ENCODE assay signal across 1 cellular context in the genomic region with DNA sequence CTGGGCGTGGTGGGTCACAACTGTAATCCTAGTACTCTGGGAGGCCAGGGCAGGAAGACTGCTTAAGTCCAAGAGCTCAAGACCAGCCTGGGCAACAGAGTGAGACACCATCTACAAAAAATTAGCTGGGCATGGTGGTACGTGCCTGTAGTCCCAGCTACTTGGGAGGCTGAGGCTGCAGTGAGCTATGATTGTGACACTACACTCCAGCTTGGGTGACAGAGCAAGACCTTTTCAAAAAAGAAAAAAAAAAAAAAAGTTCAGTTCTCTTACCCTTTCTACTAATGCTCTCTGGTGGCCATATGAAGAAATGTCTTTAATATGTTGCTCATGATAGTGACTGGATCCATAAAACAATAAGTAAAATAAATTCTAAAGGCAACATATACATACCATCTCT.
TF ChIP-seq lines count a peak whose summit lies in the region.

No MANE protein-coding gene starts in this region.

TF ChIP-seq in H1, 55 proteins besides CTCF, POLR2A, EP300 and RAD21:
- TF ChIP-seq SIRT6 (IDR thresholded peaks at IDR 0.05; ENCODE audit: low read length) (no peak), RBBP5 (IDR thresholded peaks at IDR 0.05; ENCODE audit: borderline replicate concordance, low read depth, low read length) (no peak), YY1 (IDR thresholded peaks at IDR 0.05; ENCODE audit: low read depth, low read length) (no peak), NRF1 (IDR thresholded peaks at IDR 0.05; ENCODE audit: low read depth, low read length) (no peak), KDM5A (IDR thresholded peaks at IDR 0.05; ENCODE audit: low read length) (no peak), KDM1A (IDR thresholded peaks at IDR 0.05; ENCODE audit: borderline replicate concordance, low read length) (no peak), RXRA (IDR thresholded peaks at IDR 0.05; ENCODE audit: insufficient read depth, low read depth, low read length) (no peak), POLR2AphosphoS5 (IDR thresholded peaks at IDR 0.05; ENCODE audit: low read depth, low read length) (no peak), SP2 (IDR thresholded peaks at IDR 0.05; ENCODE audit: low read length) (no peak), CTBP2 (IDR thresholded peaks at IDR 0.05; ENCODE audit: borderline replicate concordance, insufficient read depth, insufficient read length, low read length) (no peak), RNF2 (IDR thresholded peaks at IDR 0.05; ENCODE audit: borderline replicate concordance, low read depth, low read length, missing control alignments, poor library complexity, severe bottlenecking) (no peak), CBX8 (IDR thresholded peaks at IDR 0.05; ENCODE audit: borderline replicate concordance, low read depth, low read length) (no peak), TAF7 (optimal IDR thresholded peaks at IDR 0.05; ENCODE audit: borderline replicate concordance, low read depth, low read length) (no peak), BCL11A (IDR thresholded peaks at IDR 0.05; ENCODE audit: low read depth in 2 of 2, low read length in 2 of 2) (no peak), CBX5 (IDR thresholded peaks at IDR 0.05; ENCODE audit: low read depth, low read length) (no peak), POU5F1 (IDR thresholded peaks at IDR 0.05; ENCODE audit: low read depth, low read length) (no peak), TAF1 (IDR thresholded peaks at IDR 0.05; ENCODE audit: low read depth, low read length) (no peak)
TF ChIP-seq in H1: peak in this region for 0.
